1 cellular context compared by ENCODE assay signal in genomic region chr16:74743668-74744299, GRCh38.
TF ChIP-seq lines count a peak whose summit lies in the region.

No MANE protein-coding gene starts in this region.

TF ChIP-seq in A549, 52 proteins besides CTCF, POLR2A, EP300 and RAD21 (continued from another document):
- peak; percentile 16; the same call in 1 of the 3 replicates for TF ChIP-seq BCL3 (IDR thresholded peaks at IDR 0.05)
- peak; percentile 68; the same call in 1 of the 2 replicates for TF ChIP-seq NPAS2 (CRISPR knock-in tag; IDR thresholded peaks at IDR 0.05; ENCODE audit: borderline replicate concordance)
- TF ChIP-seq RCOR1 (IDR thresholded peaks at IDR 0.05; ENCODE audit: low read depth, low read length) = no peak
- TF ChIP-seq RFX5 (IDR thresholded peaks at IDR 0.05) = peak; percentile 70; the same call in 1 of the 2 replicates
- no peak for TF ChIP-seq CBX8 (IDR thresholded peaks at IDR 0.05)
- peak; percentile 91; the same call in 1 of the 2 replicates for TF ChIP-seq EHF (CRISPR knock-in tag; IDR thresholded peaks at IDR 0.05)
- no peak for TF ChIP-seq PHF8 (IDR thresholded peaks at IDR 0.05; ENCODE audit: borderline replicate concordance, low read depth)
- no peak for TF ChIP-seq SREBF2 (IDR thresholded peaks at IDR 0.05)
- TF ChIP-seq HEYL (CRISPR knock-in tag; IDR thresholded peaks at IDR 0.05) = no peak; the same call in 1 of the 2 replicates
- peak; percentile 96 for TF ChIP-seq FOXS1 (CRISPR knock-in tag; IDR thresholded peaks at IDR 0.05)
- peak; percentile 45; the same call in 1 of the 2 replicates for TF ChIP-seq RNF2 (IDR thresholded peaks at IDR 0.05; ENCODE audit: borderline replicate concordance, low read depth)
- peak; percentile 73; the same call in 1 of the 2 replicates for TF ChIP-seq TP53 (CRISPR knock-in tag; IDR thresholded peaks at IDR 0.05)
- TF ChIP-seq ZC3H11A (IDR thresholded peaks at IDR 0.05) = no peak
- TF ChIP-seq MAZ (IDR thresholded peaks at IDR 0.05; ENCODE audit: borderline replicate concordance, low read depth, low read length) = no peak
- peak; percentile 86 for TF ChIP-seq E2F6 (IDR thresholded peaks at IDR 0.05; ENCODE audit: borderline replicate concordance, low read depth)
- no peak for TF ChIP-seq NFE2L2 (conservative IDR thresholded peaks at IDR 0.05; ENCODE audit: low read length)
- peak; percentile 92 for TF ChIP-seq MYC (IDR thresholded peaks at IDR 0.05; ENCODE audit: borderline replicate concordance, low read length)
- 0 out of 2 replicates have a peak, but pooled peaks have one; percentile 82 for TF ChIP-seq ATOH8 (CRISPR knock-in tag; IDR thresholded peaks at IDR 0.05; ENCODE audit: low read depth)
- TF ChIP-seq SMC3 (IDR thresholded peaks at IDR 0.05) = no peak
- TF ChIP-seq ELK1 (IDR thresholded peaks at IDR 0.05; ENCODE audit: low read depth, low read length) = no peak
- TF ChIP-seq ZFP36 (IDR thresholded peaks at IDR 0.05; ENCODE audit: borderline replicate concordance, partially characterized antibody) = no peak
- peak; percentile 34 for TF ChIP-seq MAFK (IDR thresholded peaks at IDR 0.05; ENCODE audit: partially characterized antibody)
- no peak for TF ChIP-seq HES2 (IDR thresholded peaks at IDR 0.05)
- 0 out of 2 replicates have a peak, but pooled peaks have one; percentile 64 for TF ChIP-seq PBX3 (IDR thresholded peaks at IDR 0.05)
- TF ChIP-seq HDAC2 (IDR thresholded peaks at IDR 0.05) = no peak
- no peak for TF ChIP-seq KDM5A (IDR thresholded peaks at IDR 0.05)
- peak; percentile 63; the same call in 1 of the 2 replicates for TF ChIP-seq TFCP2L1 (CRISPR knock-in tag; IDR thresholded peaks at IDR 0.05)
- TF ChIP-seq POLR2AphosphoS2 (conservative IDR thresholded peaks at IDR 0.05; ENCODE audit: low read length) = no peak
- TF ChIP-seq CHD2 (IDR thresholded peaks at IDR 0.05; ENCODE audit: low read length, partially characterized antibody) = no peak
- TF ChIP-seq NR3C1 (IDR thresholded peaks at IDR 0.05) = no peak
